Comparison of ENCODE assay signal across 10 cellular contexts in genomic region chr13:41133951-41134350, GRCh38. TPM values are rescaled to one million over a fixed set of nuclear protein-coding genes. Genes with fewer than 3 reads are reported as not detected.
DNase-seq lines count a peak whose midpoint lies in the region; ATAC-seq, FAIRE-seq and TF ChIP-seq lines count a peak whose summit lies in the region.
"Had no signal": no experiment of that assay in that cellular context is flagged by ENCODE, and none has a peak within 500 bp of the region (broad histone marks: within the 10 kb centered on the region; RNA-seq: fewer than 3 reads in every experiment).

No MANE protein-coding gene starts in this region.

- peaks cover 12% of the 10 kb centered on the region for H3K36me3 Mint-ChIP-seq in activated CD4-positive, alpha-beta memory T cell treated with anti-CD3 and anti-CD28 coated beads, Interleukin-2, amount 10 ng/mL, durations not matched to agents 7 days and 5 days (ENCODE audit: low read depth)

- H3K27me3 ChIP-seq in keratinocyte (ENCODE audit: control insufficient read depth, extremely low read depth, insufficient read depth, low read length): no peaks in the 10 kb centered on the region
- H3K27me3 ChIP-seq in adrenal gland: no peaks in the 10 kb centered on the region

- H3K27ac Mint-ChIP-seq in activated CD4-positive, alpha-beta memory T cell treated with anti-CD3 and anti-CD28 coated beads, Interleukin-2, amount 10 ng/mL, durations not matched to agents 7 days and 5 days: no peak overlapping the region

- POLR2A ChIA-PET in A549 (lab: Yijun Ruan, JAX): no interaction called here
- POLR2A ChIA-PET in activated CD4-positive, alpha-beta memory T cell treated with anti-CD3 and anti-CD28 coated beads, Interleukin-2, amount 10 ng/mL, durations not matched to agents 7 days and 5 days (lab: Charles Lee): no interaction called here

- no peak overlapping the region for H2AFZ ChIP-seq in keratinocyte (ENCODE audit: control insufficient read depth, low read length)

- peaks cover 11% of the 10 kb centered on the region; the same call in 2 of the 3 replicates for H3K4me1 ChIP-seq in A549
- peaks cover 41% of the 10 kb centered on the region for H3K4me1 ChIP-seq in keratinocyte (ENCODE audit: control insufficient read depth, extremely low read depth, insufficient read depth, low read length)
- peaks cover 21 to 23% of the 10 kb centered on the region in 2 donors for H3K4me1 ChIP-seq in adrenal gland (replicated peaks in 1 of 2)

- 91% methylated on average over 6 of the region's 6 CpGs for WGBS in A549 (ENCODE audit: missing lambda C conversion rate)
- 86 to 96% (median 91%) methylated on average over 6 of the region's 6 CpGs for WGBS in adrenal gland, 4 donors

- no peak for TF ChIP-seq EP300 in A549 (IDR thresholded peaks at IDR 0.05)

- H3K9me1 ChIP-seq in keratinocyte (ENCODE audit: control insufficient read depth, extremely low read depth, insufficient read depth, low read length): no peaks in the 10 kb centered on the region

- ATAC-seq in A549 (no peak), GM18519 (IDR thresholded peaks at IDR 0.05; ENCODE audit: low FRiP score, unreplicated experiment) (no peak), GM21423 (IDR thresholded peaks at IDR 0.05; ENCODE audit: unreplicated experiment) (no peak)

- H3K9me3 ChIP-seq in A549: no peaks in the 10 kb centered on the region
- no peaks in the 10 kb centered on the region for H3K9me3 ChIP-seq in keratinocyte (ENCODE audit: control insufficient read depth, low read depth, low read length)
- no peaks in the 10 kb centered on the region for H3K9me3 ChIP-seq in adrenal gland (replicated peaks in 1 of 3)

- H3K4me3 Mint-ChIP-seq in activated CD4-positive, alpha-beta memory T cell treated with anti-CD3 and anti-CD28 coated beads, Interleukin-2, amount 10 ng/mL, durations not matched to agents 7 days and 5 days: peak overlapping the region; percentile 89

- H3K4me3 ChIP-seq in A549 (no peak overlapping the region), GM08714 (ENCODE audit: low read length) (peak overlapping the region; percentile 76; the same call in 1 of the 2 replicates), keratinocyte (ENCODE audit: control insufficient read depth in 2 of 3, extremely low read depth in 1 of 3, insufficient read depth in 2 of 3, low read depth in 1 of 3, low read length in 3 of 3) (peak overlapping the region in 1 of 3 experiments; percentile 78), adrenal gland (no peak overlapping the region)

- H3K9ac ChIP-seq in keratinocyte (ENCODE audit: control insufficient read depth, extremely low read depth, insufficient read depth, low read length): peak overlapping the region; percentile 78

- no peak for FAIRE-seq in A549 (lab: Jason Lieb, UNC)
- FAIRE-seq in keratinocyte (lab: Jason Lieb, UNC): no peak

- TF ChIP-seq POLR2A in A549 (IDR thresholded peaks at IDR 0.05; ENCODE audit: low read length): no peak
- TF ChIP-seq POLR2A in adrenal gland (IDR thresholded peaks at IDR 0.05): no peak

- TF ChIP-seq RAD21 in A549 (conservative IDR thresholded peaks at IDR 0.05 in 1 of 2, IDR thresholded peaks at IDR 0.05 in 1 of 2): no peak

- no peaks in the 10 kb centered on the region for H4K20me1 ChIP-seq in keratinocyte (ENCODE audit: control insufficient read depth, extremely low read depth, insufficient read depth, low read length)

- H3K4me2 ChIP-seq in A549 (peak overlapping the region; percentile 75), keratinocyte (ENCODE audit: control insufficient read depth, extremely low read depth, insufficient read depth, low read depth, low read length) (peak overlapping the region; percentile 81)

- peaks cover 20% of the 10 kb centered on the region for H3K79me2 ChIP-seq in keratinocyte (ENCODE audit: control insufficient read depth, insufficient read depth, low read length)

- no peak overlapping the region for H3K27ac ChIP-seq in A549
- peak overlapping the region; percentile 91 for H3K27ac ChIP-seq in keratinocyte (ENCODE audit: control insufficient read depth, insufficient read depth, low read length)
- H3K27ac ChIP-seq in adrenal gland: no peak overlapping the region
- H3K27ac ChIP-seq: C4-2B had no signal

- dilution Hi-C loops in keratinocyte (cut with MboI; ENCODE audit: extremely low pct_ligation_motif_present, low sequenced_read_pairs): no loop called here

- intact Hi-C loops in adrenal gland (cut with DNase I): loop anchor here in 1 of 2 donors (10.0 kb wide), 1 partner anchor 61 kb away; the partner anchor contains the start of gene KBTBD7
- intact Hi-C loops in posterior vena cava (cut with DNase I): no loop called here

- TF ChIP-seq CTCF in A549 (IDR thresholded peaks at IDR 0.05) (no peak), keratinocyte (optimal IDR thresholded peaks at IDR 0.05 in 1 of 3, IDR thresholded peaks at IDR 0.05 in 1 of 3, conservative IDR thresholded peaks at IDR 0.05 in 1 of 3; ENCODE audit: extremely low read depth in 1 of 3, insufficient read depth in 2 of 3, low read length in 3 of 3) (no peak), adrenal gland (IDR thresholded peaks at IDR 0.05) (no peak)

- H3K27me3 Mint-ChIP-seq in activated CD4-positive, alpha-beta memory T cell treated with anti-CD3 and anti-CD28 coated beads, Interleukin-2, amount 10 ng/mL, durations not matched to agents 7 days and 5 days: no peaks in the 10 kb centered on the region

- H3K36me3 ChIP-seq in keratinocyte (ENCODE audit: control insufficient read depth in 2 of 2, extremely low read depth in 1 of 2, insufficient read depth in 2 of 2, low read length in 2 of 2) (peaks cover 0 to 1% of the 10 kb centered on the region in 2 experiments), adrenal gland (replicated peaks in 1 of 2) (no peaks in the 10 kb centered on the region)

- no peaks in the 10 kb centered on the region for H3K9me3 Mint-ChIP-seq in activated CD4-positive, alpha-beta memory T cell treated with anti-CD3 and anti-CD28 coated beads, Interleukin-2, amount 10 ng/mL, durations not matched to agents 7 days and 5 days

- H3K4me1 Mint-ChIP-seq in activated CD4-positive, alpha-beta memory T cell treated with anti-CD3 and anti-CD28 coated beads, Interleukin-2, amount 10 ng/mL, durations not matched to agents 7 days and 5 days: peaks cover 41% of the 10 kb centered on the region

- DNase-seq in A549 (ENCODE audit: low read depth in 1 of 2, low spot score in 1 of 2): no peak
- no peak for DNase-seq in activated CD4-positive, alpha-beta memory T cell treated with anti-CD3 and anti-CD28 coated beads, Interleukin-2, amount 10 ng/mL, durations not matched to agents 7 days and 5 days
- no peak for DNase-seq in keratinocyte (ENCODE audit: low read depth, low spot score)
- DNase-seq in adrenal gland: no peak
- DNase-seq in posterior vena cava (ENCODE audit: low spot score): no peak
- DNase-seq: NCI-H187 treated with DMSO at 0.1 percent for 48 hours had no signal

- CTCF ChIA-PET in A549 (lab: Yijun Ruan, JAX): interaction anchor here (0.6 kb wide), 1 partner anchor 81 kb away, joined by 3 read pairs; no protein-coding TSS in a partner anchor
- CTCF ChIA-PET in activated CD4-positive, alpha-beta memory T cell treated with anti-CD3 and anti-CD28 coated beads, Interleukin-2, amount 10 ng/mL, durations not matched to agents 7 days and 5 days (lab: Charles Lee): no interaction called here

TF ChIP-seq in A549, 52 proteins besides CTCF, POLR2A, EP300 and RAD21 (continues in another document):
- TF ChIP-seq ATOH8 (CRISPR knock-in tag; IDR thresholded peaks at IDR 0.05; ENCODE audit: low read depth): no peak
- TF ChIP-seq SREBF2 (IDR thresholded peaks at IDR 0.05): no peak
- no peak for TF ChIP-seq FOSB (CRISPR knock-in tag; IDR thresholded peaks at IDR 0.05)
- no peak for TF ChIP-seq POLR2AphosphoS2 (conservative IDR thresholded peaks at IDR 0.05; ENCODE audit: low read length)
- TF ChIP-seq PBX3 (IDR thresholded peaks at IDR 0.05): no peak
- no peak for TF ChIP-seq ZC3H11A (IDR thresholded peaks at IDR 0.05)
- TF ChIP-seq HEYL (CRISPR knock-in tag; IDR thresholded peaks at IDR 0.05): no peak
- no peak for TF ChIP-seq EHF (CRISPR knock-in tag; IDR thresholded peaks at IDR 0.05)

RNA-seq across cellular contexts. Expression of gene KBTBD6, which starts 1.3 kb away (rescaled TPM):
- polyA plus RNA-seq in A549 (2011; rRNA removed): 5.0 and 5.4 TPM in 2 replicates
- polyA plus RNA-seq in A549 (2012; cell fraction: cytosol; rRNA removed): 1.7 and 2.2 TPM in 2 replicates
- 2.0 and 2.1 TPM in 2 replicates for polyA plus RNA-seq in A549 (2012; cell fraction: nucleus; rRNA removed)
- polyA plus RNA-seq in A549 (2017; fragmentation: RNase III; extraction: RNeasy Plus Mini Kit Qiagen cat#74134 plus additional on column Dnase treatment): 5.1 to 5.5 TPM (median 5.3 TPM) in 3 replicates
- polyA minus RNA-seq in A549 (2011; rRNA and poly(A)+ RNA removed): 9.3 and 10.5 TPM in 2 replicates
- 1 to 10 TPM; 5.1 to 5.2 TPM for total RNA-seq in activated CD4-positive, alpha-beta memory T cell treated with anti-CD3 and anti-CD28 coated beads, Interleukin-2, amount 10 ng/mL, durations not matched to agents 7 days and 5 days
- 4.1 to 4.9 TPM (median 4.7 TPM) in 3 replicates for polyA plus RNA-seq in keratinocyte
- polyA plus RNA-seq in keratinocyte (2011; ENCODE audit: low read depth): 1.6 TPM
- polyA plus RNA-seq in keratinocyte (2011; cell fraction: cytosol; rRNA removed): 2.1 and 3.3 TPM in 2 replicates
- 4.8 and 5.5 TPM in 2 replicates for polyA plus RNA-seq in keratinocyte (2011; cell fraction: nucleus; rRNA removed)
- polyA plus RNA-seq in keratinocyte (2012; ENCODE audit: low replicate concordance): 2.7 and 5.5 TPM in 2 replicates
- polyA minus RNA-seq in keratinocyte: 8.9 to 14.3 TPM (median 11.4 TPM) in 3 replicates
- 7.5 TPM for polyA minus RNA-seq in keratinocyte (2011; cell fraction: cytosol; rRNA and poly(A)+ RNA removed)
- polyA minus RNA-seq in keratinocyte (2011; cell fraction: nucleus; rRNA and poly(A)+ RNA removed): 9.5 and 12.9 TPM in 2 replicates
- total RNA-seq in adrenal gland: 10 to 100 TPM in 6 of 8 donors, 1 to 10 TPM in 2; 8.8 to 15.9 (median 12.7) TPM
- polyA plus RNA-seq in adrenal gland: 10 to 100 TPM in 1 of 3 donors, 1 to 10 TPM in 2; 3.2 to 13.1 (median 4.7) TPM
- total RNA-seq in posterior vena cava: 1 to 10 TPM; 6.0 to 6.9 TPM
